In genomic region chr11:313304-313786, GRCh38 we compare ENCODE assay signal across 9 cellular contexts. TPM values are rescaled to one million over a fixed set of nuclear protein-coding genes. Genes with fewer than 3 reads are reported as not detected.
DNase-seq lines count a peak whose midpoint lies in the region; ATAC-seq lines count a peak whose summit lies in the region.
"Had no signal": no experiment of that assay in that cellular context is flagged by ENCODE, and none has a peak within 500 bp of the region (broad histone marks: within the 10 kb centered on the region; RNA-seq: fewer than 3 reads in every experiment).

No MANE protein-coding gene starts in this region.

- ATAC-seq in GM19035 (IDR thresholded peaks at IDR 0.05; ENCODE audit: unreplicated experiment) (peak; percentile 9), T-cell (replicated peaks in 1 of 4) (no peak), Right ventricle myocardium superior (ENCODE audit: poor library complexity) (no peak), GM21515 (IDR thresholded peaks at IDR 0.05; ENCODE audit: unreplicated experiment) (no peak), GM19455 (IDR thresholded peaks at IDR 0.05; ENCODE audit: unreplicated experiment) (no peak)

- peak in 1 of 34 experiments; percentile 13 for DNase-seq in T-cell
- DNase-seq in Right ventricle myocardium superior = peak; percentile 45
- DNase-seq in NCI-H1694 (lab: John Stamatoyannopoulos, UW) = no peak
- no peak for DNase-seq in cortex of kidney (lab: John Stamatoyannopoulos, UW)

- peak overlapping the region; percentile 97 to 99 for H3K27ac Mint-ChIP-seq in T-cell

- peak overlapping the region; percentile 36 to 60 (median 53) for H3K4me3 ChIP-seq in skin epidermis

- H3K36me3 Mint-ChIP-seq in T-cell = peaks cover 15% of the 10 kb centered on the region

- H3K27me3 Mint-ChIP-seq in T-cell = no peaks in the 10 kb centered on the region

- POLR2A ChIA-PET in T-cell (lab: Charles Lee) = interaction anchor here in 1 of 2 donors (1.1 kb wide), 1 partner anchor 42 kb away, joined by 3 read pairs; no protein-coding TSS in a partner anchor

- H3K4me3 Mint-ChIP-seq in T-cell = peak overlapping the region; percentile 90 to 94 (median 91)

- CTCF ChIA-PET in T-cell (lab: Charles Lee) = interaction anchor here in 1 of 2 donors (0.9 to 2.0 kb wide), 2 partner anchors 61 to 63 kb away, joined by 3 to 6 read pairs; no protein-coding TSS in a partner anchor

- intact Hi-C loops in Right ventricle myocardium superior (cut with DNase I) = no loop called here

- H3K27ac ChIP-seq in skin epidermis = peak overlapping the region; percentile 67 to 98 (median 87)

- H3K4me1 Mint-ChIP-seq in T-cell = peaks cover 39 to 58% (median 52%) of the 10 kb centered on the region in 3 donors

- H3K9me3 Mint-ChIP-seq in T-cell = no peaks in the 10 kb centered on the region

RNA-seq across cellular contexts. Expression of gene IFITM1, which starts 0.5 kb away (rescaled TPM):
- total RNA-seq in T-cell (100 to 1,000 TPM; 201 to 427 (median 243) TPM), Right ventricle myocardium superior (83.1 TPM)

RNA-seq across cellular contexts. Expression of gene IFITM2, which starts 5.7 kb away (rescaled TPM):
- total RNA-seq in T-cell = 100 to 1,000 TPM; 276 to 654 (median 359) TPM
- total RNA-seq in Right ventricle myocardium superior = 194 TPM

RNA-seq across cellular contexts. Expression of gene IFITM3, which starts 7.3 kb away (rescaled TPM):
- total RNA-seq in T-cell = 10 to 100 TPM in 4 of 5 donors, 1 to 10 TPM in 1; 2.1 to 35.5 (median 17.6) TPM
- total RNA-seq in Right ventricle myocardium superior = 287 TPM

RNA-seq across cellular contexts. Expression of gene IFITM5, which starts 14.0 kb away (rescaled TPM):
- not detected for total RNA-seq in T-cell
- total RNA-seq in Right ventricle myocardium superior = not detected
- total RNA-seq: lung microvascular endothelial cell had no signal

RNA-seq across cellular contexts. Expression of gene PGGHG, which starts 24.4 kb away (rescaled TPM):
- total RNA-seq in T-cell (100 to 1,000 TPM; 252 to 818 (median 459) TPM), Right ventricle myocardium superior (6.1 TPM)
